ENCODE assay signal across 1 cellular context in the genomic region with DNA sequence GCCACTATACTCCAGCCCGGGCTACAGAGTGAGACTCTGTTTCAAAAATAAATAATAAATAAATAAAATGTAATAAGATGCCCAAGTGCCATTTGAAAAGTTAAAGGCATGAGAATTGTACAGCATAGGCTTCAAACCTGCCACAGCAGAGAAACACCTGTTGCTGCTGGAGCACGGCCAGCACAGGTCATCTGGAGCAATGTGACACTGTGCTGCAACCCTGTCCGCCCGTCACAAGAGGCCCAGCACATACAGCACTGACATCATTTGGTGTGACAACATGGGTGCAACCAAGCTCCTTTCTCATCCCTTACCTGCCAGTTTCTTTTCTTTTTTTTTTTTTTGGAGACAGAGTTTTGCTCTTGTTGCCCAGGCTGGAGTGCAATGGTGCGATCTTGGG.
A peak's percentile ranks its signal among the peaks of the same experiment; 100 is the strongest.
TF ChIP-seq lines count a peak whose summit lies in the region.

No MANE protein-coding gene starts in this region.

TF ChIP-seq in HepG2, 621 proteins besides CTCF, POLR2A, EP300 and RAD21:
- TF ChIP-seq, protein P1, sequence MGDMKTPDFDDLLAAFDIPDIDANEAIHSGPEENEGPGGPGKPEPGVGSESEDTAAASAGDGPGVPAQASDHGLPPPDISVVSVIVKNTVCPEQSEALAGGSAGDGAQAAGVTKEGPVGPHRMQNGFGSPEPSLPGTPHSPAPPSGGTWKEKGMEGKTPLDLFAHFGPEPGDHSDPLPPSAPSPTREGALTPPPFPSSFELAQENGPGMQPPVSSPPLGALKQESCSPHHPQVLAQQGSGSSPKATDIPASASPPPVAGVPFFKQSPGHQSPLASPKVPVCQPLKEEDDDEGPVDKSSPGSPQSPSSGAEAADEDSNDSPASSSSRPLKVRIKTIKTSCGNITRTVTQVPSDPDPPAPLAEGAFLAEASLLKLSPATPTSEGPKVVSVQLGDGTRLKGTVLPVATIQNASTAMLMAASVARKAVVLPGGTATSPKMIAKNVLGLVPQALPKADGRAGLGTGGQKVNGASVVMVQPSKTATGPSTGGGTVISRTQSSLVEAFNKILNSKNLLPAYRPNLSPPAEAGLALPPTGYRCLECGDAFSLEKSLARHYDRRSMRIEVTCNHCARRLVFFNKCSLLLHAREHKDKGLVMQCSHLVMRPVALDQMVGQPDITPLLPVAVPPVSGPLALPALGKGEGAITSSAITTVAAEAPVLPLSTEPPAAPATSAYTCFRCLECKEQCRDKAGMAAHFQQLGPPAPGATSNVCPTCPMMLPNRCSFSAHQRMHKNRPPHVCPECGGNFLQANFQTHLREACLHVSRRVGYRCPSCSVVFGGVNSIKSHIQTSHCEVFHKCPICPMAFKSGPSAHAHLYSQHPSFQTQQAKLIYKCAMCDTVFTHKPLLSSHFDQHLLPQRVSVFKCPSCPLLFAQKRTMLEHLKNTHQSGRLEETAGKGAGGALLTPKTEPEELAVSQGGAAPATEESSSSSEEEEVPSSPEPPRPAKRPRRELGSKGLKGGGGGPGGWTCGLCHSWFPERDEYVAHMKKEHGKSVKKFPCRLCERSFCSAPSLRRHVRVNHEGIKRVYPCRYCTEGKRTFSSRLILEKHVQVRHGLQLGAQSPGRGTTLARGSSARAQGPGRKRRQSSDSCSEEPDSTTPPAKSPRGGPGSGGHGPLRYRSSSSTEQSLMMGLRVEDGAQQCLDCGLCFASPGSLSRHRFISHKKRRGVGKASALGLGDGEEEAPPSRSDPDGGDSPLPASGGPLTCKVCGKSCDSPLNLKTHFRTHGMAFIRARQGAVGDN (CRISPR knock-in tag; IDR thresholded peaks at IDR 0.05): no peak
- peak; percentile 15; the same call in 1 of the 2 replicates for TF ChIP-seq HOXA3 (CRISPR knock-in tag; IDR thresholded peaks at IDR 0.05)
